ENCODE assay signal across 1 cellular context in genomic region chr22:24548812-24549211, GRCh38.
TF ChIP-seq lines count a peak whose summit lies in the region.

No MANE protein-coding gene starts in this region.

TF ChIP-seq in H1, 55 proteins besides CTCF, POLR2A, EP300 and RAD21:
- no peak for TF ChIP-seq SIN3A (conservative IDR thresholded peaks at IDR 0.05 in 1 of 2, IDR thresholded peaks at IDR 0.05 in 1 of 2; ENCODE audit: low read depth in 1 of 2, low read length in 2 of 2)
- TF ChIP-seq CREB1 (IDR thresholded peaks at IDR 0.05) = no peak
- TF ChIP-seq TAF1 (IDR thresholded peaks at IDR 0.05; ENCODE audit: low read depth, low read length) = no peak
- no peak for TF ChIP-seq RXRA (IDR thresholded peaks at IDR 0.05; ENCODE audit: insufficient read depth, low read depth, low read length)
- TF ChIP-seq SIX5 (IDR thresholded peaks at IDR 0.05; ENCODE audit: low read depth, low read length) = no peak
- no peak for TF ChIP-seq TCF12 (IDR thresholded peaks at IDR 0.05; ENCODE audit: low read depth, low read length)
- TF ChIP-seq POU5F1 (IDR thresholded peaks at IDR 0.05; ENCODE audit: low read depth, low read length) = no peak
- no peak for TF ChIP-seq EGR1 (IDR thresholded peaks at IDR 0.05; ENCODE audit: borderline replicate concordance, low read depth, low read length)
- TF ChIP-seq CTBP2 (IDR thresholded peaks at IDR 0.05; ENCODE audit: borderline replicate concordance, insufficient read depth, insufficient read length, low read length) = no peak
- TF ChIP-seq SAP30 (IDR thresholded peaks at IDR 0.05; ENCODE audit: insufficient read depth, insufficient replicate concordance, low read length) = no peak
- TF ChIP-seq ZNF274 (IDR thresholded peaks at IDR 0.05; ENCODE audit: borderline replicate concordance, extremely low read depth, low read length) = no peak
- no peak for TF ChIP-seq TEAD4 (IDR thresholded peaks at IDR 0.05; ENCODE audit: low read depth, low read length)
- no peak for TF ChIP-seq MAFK (IDR thresholded peaks at IDR 0.05; ENCODE audit: low read depth, low read length)
- no peak for TF ChIP-seq GABPA (IDR thresholded peaks at IDR 0.05; ENCODE audit: borderline replicate concordance, insufficient read depth, low read length)
- no peak for TF ChIP-seq FOSL1 (IDR thresholded peaks at IDR 0.05; ENCODE audit: insufficient read depth, low read depth, low read length)
- TF ChIP-seq GTF2F1 (IDR thresholded peaks at IDR 0.05; ENCODE audit: borderline replicate concordance, low read depth, low read length) = no peak
- TF ChIP-seq NRF1 (IDR thresholded peaks at IDR 0.05; ENCODE audit: low read depth, low read length) = no peak
